ENCODE assay signal across 6 cellular contexts in the genomic region with DNA sequence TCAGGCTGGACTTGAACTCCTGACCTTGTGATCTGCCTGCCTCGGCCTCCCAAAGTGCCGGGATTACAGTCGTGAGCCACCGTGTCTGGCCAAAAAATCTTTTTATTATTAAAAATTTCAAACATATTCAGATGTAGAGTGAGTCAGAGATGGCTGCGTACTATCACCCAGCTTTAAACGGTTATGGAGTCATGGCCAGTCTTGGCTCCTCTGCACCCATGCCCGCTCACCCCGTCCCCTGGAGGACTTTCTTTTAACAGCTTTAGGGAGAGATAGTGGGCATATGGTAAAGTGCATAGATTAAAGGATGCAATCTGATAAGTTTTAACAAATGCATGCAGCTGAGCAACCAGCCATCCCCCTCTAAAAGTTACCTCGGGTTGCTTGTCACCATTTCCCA. TPM values are rescaled to one million over a fixed set of nuclear protein-coding genes. Genes with fewer than 3 reads are reported as not detected.
"Had no signal": no experiment of that assay in that cellular context is flagged by ENCODE, and none has a peak within 500 bp of the region (broad histone marks: within the 10 kb centered on the region; RNA-seq: fewer than 3 reads in every experiment).

No MANE protein-coding gene starts in this region.

- H3K27ac ChIP-seq: HL-60 had no signal

- H2AFZ ChIP-seq: GM23338 had no signal

- DNase-seq: H9, HCEC 1CT, KBM-7 had no signal

- H3K4me2 ChIP-seq: GM23338 had no signal

- ATAC-seq: GM23338, HepG2 had no signal

- H3K4me3 ChIP-seq: GM23338 had no signal

RNA-seq across cellular contexts. Expression of gene TNFRSF8, which starts 51.8 kb away (rescaled TPM):
- total RNA-seq: HepG2 had no signal
- polyA plus RNA-seq: HepG2 had no signal
